19 cellular contexts compared by ENCODE assay signal in the genomic region with DNA sequence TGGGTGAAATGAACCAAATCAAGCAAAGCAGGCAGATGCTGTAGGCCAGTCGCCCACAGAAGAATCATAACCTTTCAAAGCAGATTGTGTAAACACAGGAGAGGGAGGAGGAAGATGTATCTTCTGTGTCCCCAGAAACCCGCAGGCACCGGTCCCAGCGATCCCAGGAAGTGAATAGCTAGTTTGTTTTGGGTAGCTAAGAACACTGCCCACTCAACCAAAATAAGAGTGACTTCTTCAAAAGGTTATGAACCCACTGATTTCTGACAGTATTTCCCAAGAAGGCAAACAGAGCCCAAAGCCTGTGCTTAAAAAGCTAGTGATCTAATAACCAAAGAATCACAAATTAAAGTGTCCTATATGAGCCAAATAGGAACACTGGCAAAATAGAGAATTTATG.
DNase-seq lines count a peak whose midpoint lies in the region; ATAC-seq and TF ChIP-seq lines count a peak whose summit lies in the region.
"Had no signal": no experiment of that assay in that cellular context is flagged by ENCODE, and none has a peak within 500 bp of the region (broad histone marks: within the 10 kb centered on the region; RNA-seq: fewer than 3 reads in every experiment).

No MANE protein-coding gene starts in this region.

- TF ChIP-seq CTCF in astrocyte of the spinal cord (IDR thresholded peaks at IDR 0.05; ENCODE audit: low read depth, low read length) (no peak), thoracic aorta (IDR thresholded peaks at IDR 0.05) (no peak)

- ATAC-seq in thoracic aorta (ENCODE audit: insufficient number of reproducible peaks, low FRiP score, low read depth) (peak; percentile 60), HG02970 (IDR thresholded peaks at IDR 0.05; ENCODE audit: low FRiP score, unreplicated experiment) (no peak), HG02759 (IDR thresholded peaks at IDR 0.05; ENCODE audit: unreplicated experiment) (no peak)
- ATAC-seq: activated CD4-positive, CD25-positive, alpha-beta regulatory T cell treated with anti-CD3 and anti-CD28 coated beads, Interleukin-2, amount 50 U/mL, for 24 hours; effector memory CD8-positive, alpha-beta T cell; K562; left colon; mucosa of descending colon; stimulated activated memory B cell treated with anti-CD40 and anti-IgM and Interleukin-4, amounts not matched to agents 10 μg/mL and 1 μg/mL and 100 μg/mL, for 72 hours had no signal

- H3K36me3 ChIP-seq in thoracic aorta, result no peaks in the 10 kb centered on the region
- H3K36me3 ChIP-seq: neutrophil, SJSA1 had no signal

- DNase-seq in ELR (ENCODE audit: low read depth) (peak; percentile 35), astrocyte of the spinal cord (ENCODE audit: low read depth, low spot score) (peak; percentile 31), kidney tubule cell (ENCODE audit: low spot score) (peak; percentile 10), thoracic aorta (ENCODE audit: low spot score) (no peak), DMS 273 (lab: John Stamatoyannopoulos, UW; ENCODE audit: unreplicated experiment) (no peak)
- DNase-seq: activated effector memory CD4-positive, alpha-beta T cell treated with anti-CD3 and anti-CD28 coated beads, Interleukin-2, amount 50 U/mL, for 16 hours; amniotic stem cell; cerebellar nuclear complex; effector memory CD8-positive, alpha-beta T cell; mucosa of descending colon; NCI-H748 treated with DMSO at 0.1 percent for 48 hours had no signal

- peak overlapping the region; percentile 56 to 72 for H3K27ac ChIP-seq in thoracic aorta
- H3K27ac ChIP-seq: neutrophil, SJSA1 had no signal

- peaks cover 14 to 29% of the 10 kb centered on the region in 2 donors for H3K4me1 ChIP-seq in thoracic aorta (ENCODE audit: control insufficient read depth in 1 of 2, low read depth in 2 of 2)
- H3K4me1 ChIP-seq: SJSA1 had no signal

- no peaks in the 10 kb centered on the region for H3K9me3 ChIP-seq in thoracic aorta
- H3K9me3 ChIP-seq: mucosa of descending colon, neutrophil, SJSA1 had no signal

- in situ Hi-C loops in astrocyte of the spinal cord (cut with HindIII; ENCODE audit: low sequenced_read_pairs), result no loop called here

- no peaks in the 10 kb centered on the region for H3K27me3 ChIP-seq in thoracic aorta (replicated peaks; ENCODE audit: insufficient read depth)
- H3K27me3 ChIP-seq: neutrophil, SJSA1 had no signal

- H3K4me3 ChIP-seq in astrocyte of the spinal cord (ENCODE audit: low read depth, low read length) (no peak overlapping the region), thoracic aorta (no peak overlapping the region)
- H3K4me3 ChIP-seq: K562, mucosa of descending colon, SJSA1 had no signal

Comparison
In these comparisons a context has a peak if more than half of its experiments do, and no peak if none do; other contexts are left out.
1. DNase-seq: peak in ELR (single experiment), astrocyte of the spinal cord (single experiment) and kidney tubule cell (single experiment); none in thoracic aorta (single experiment) and DMS 273 (single experiment).